9 cellular contexts compared by ENCODE assay signal in genomic region chr4:140330311-140330900, GRCh38. TPM values are rescaled to one million over a fixed set of nuclear protein-coding genes. Genes with fewer than 3 reads are reported as not detected.
DNase-seq lines count a peak whose midpoint lies in the region; ATAC-seq and TF ChIP-seq lines count a peak whose summit lies in the region.
"Had no signal": no experiment of that assay in that cellular context is flagged by ENCODE, and none has a peak within 500 bp of the region (broad histone marks: within the 10 kb centered on the region; RNA-seq: fewer than 3 reads in every experiment).

No MANE protein-coding gene starts in this region.

- no peaks in the 10 kb centered on the region for H4K20me1 ChIP-seq in PC-3 (ENCODE audit: low read length)
- no peaks in the 10 kb centered on the region for H4K20me1 ChIP-seq in smooth muscle cell (ENCODE audit: low read depth)

- H3K36me3 ChIP-seq in PC-3 (ENCODE audit: low read depth, low read length) (no peaks in the 10 kb centered on the region), smooth muscle cell (ENCODE audit: low read depth) (no peaks in the 10 kb centered on the region), thyroid gland (no peaks in the 10 kb centered on the region)

- H2AFZ ChIP-seq in PC-3 (ENCODE audit: low read length): no peak overlapping the region
- no peak overlapping the region for H2AFZ ChIP-seq in smooth muscle cell (ENCODE audit: low read depth)

- TF ChIP-seq POLR2A in thyroid gland (IDR thresholded peaks at IDR 0.05): no peak

- H3K4me2 ChIP-seq in PC-3 (ENCODE audit: low read length) (no peak overlapping the region), smooth muscle cell (no peak overlapping the region)

- H3K4me1 ChIP-seq in PC-3 (ENCODE audit: insufficient read depth, low read length) (no peaks in the 10 kb centered on the region), smooth muscle cell (ENCODE audit: low read depth) (no peaks in the 10 kb centered on the region), thyroid gland (no peaks in the 10 kb centered on the region)

- TF ChIP-seq CTCF in PC-3 (conservative IDR thresholded peaks at IDR 0.05; ENCODE audit: low read depth, low read length): peak; percentile 60
- peak; percentile 55 for TF ChIP-seq CTCF in fibroblast of mammary gland (conservative IDR thresholded peaks at IDR 0.05; ENCODE audit: control insufficient read depth, insufficient read depth, low read depth, low read length)
- peak; percentile 57 for TF ChIP-seq CTCF in smooth muscle cell (IDR thresholded peaks at IDR 0.05; ENCODE audit: borderline replicate concordance, insufficient read depth, poor library complexity, severe bottlenecking)
- TF ChIP-seq CTCF in thyroid gland (IDR thresholded peaks at IDR 0.05): peak in 3 of 6 experiments; percentile 22 to 51 (median 31)

- CTCF ChIA-PET in PC-3 (lab: Charles Lee): interaction anchor here (0.5 to 1.3 kb wide), 3 partner anchors 30 to 64 kb away, joined by 3 to 9 read pairs (median 4); no protein-coding TSS in a partner anchor

- H3K27ac ChIP-seq in PC-3 (ENCODE audit: low read length) (no peak overlapping the region), smooth muscle cell (ENCODE audit: low read depth) (no peak overlapping the region), thyroid gland (no peak overlapping the region)
- H3K27ac ChIP-seq: SK-N-MC had no signal

- H3K79me2 ChIP-seq in PC-3 (ENCODE audit: low read length) (no peaks in the 10 kb centered on the region), smooth muscle cell (ENCODE audit: low read depth) (no peaks in the 10 kb centered on the region)

- DNase-seq in NCI-H146 (lab: John Stamatoyannopoulos, UW) (peak; percentile 18), NCI-H146 treated with DMSO at 0.1 percent for 48 hours (lab: John Stamatoyannopoulos, UW; ENCODE audit: unreplicated experiment) (no peak), PC-3 (peak; percentile 61), fibroblast of mammary gland (ENCODE audit: low read depth) (peak; percentile 61), smooth muscle cell (lab: John Stamatoyannopoulos, UW; ENCODE audit: unreplicated experiment) (no peak), thyroid gland (no peak), NK-92 (lab: John Stamatoyannopoulos, UW; ENCODE audit: unreplicated experiment) (no peak)

- H3K9me3 ChIP-seq in PC-3 (ENCODE audit: low read length) (no peaks in the 10 kb centered on the region), smooth muscle cell (replicated peaks; ENCODE audit: low read depth) (no peaks in the 10 kb centered on the region), thyroid gland (no peaks in the 10 kb centered on the region)

- H3K9ac ChIP-seq in PC-3 (ENCODE audit: low read length) (no peak overlapping the region), smooth muscle cell (ENCODE audit: low read depth) (no peak overlapping the region)

- no peaks in the 10 kb centered on the region for H3K9me2 ChIP-seq in PC-3 (replicated peaks; ENCODE audit: low read length)

- intact Hi-C loops in PC-3 (cut with micrococcal nuclease) (loop anchor here (1.0 kb wide), 2 partner anchors 280 to 318 kb away; no protein-coding TSS in a partner anchor), thyroid gland (cut with DNase I) (no loop called here)

- BruUV-seq in PC-3 (replicated peaks; lab: Mats Ljungman, UMichigan): no TSS peak

- H3K27me3 ChIP-seq in PC-3 (ENCODE audit: low read length): no peaks in the 10 kb centered on the region
- no peaks in the 10 kb centered on the region for H3K27me3 ChIP-seq in smooth muscle cell (ENCODE audit: low read depth)
- no peaks in the 10 kb centered on the region for H3K27me3 ChIP-seq in thyroid gland

- H3F3A ChIP-seq in PC-3 (ENCODE audit: low read length, unreplicated experiment) (no peaks in the 10 kb centered on the region), smooth muscle cell (ENCODE audit: low read depth) (no peaks in the 10 kb centered on the region)

- H3K4me3 ChIP-seq in PC-3 (ENCODE audit: low read length) (no peak overlapping the region), fibroblast of mammary gland (ENCODE audit: control insufficient read depth, low read depth, low read length) (no peak overlapping the region), smooth muscle cell (no peak overlapping the region), thyroid gland (replicated peaks in 1 of 3) (no peak overlapping the region)
- H3K4me3 ChIP-seq: SK-N-MC had no signal

- ATAC-seq in PC-3 (peak; percentile 50; the same call in 1 of the 2 replicates), HG03025 (IDR thresholded peaks at IDR 0.05; ENCODE audit: low FRiP score, unreplicated experiment) (no peak)

- WGBS in smooth muscle cell (ENCODE audit: low lambda C conversion rate): 86% methylated on average over 1 of the region's 1 CpG
- WGBS in thyroid gland, 2 donors: 81 to 86% methylated on average over 1 of the region's 1 CpG

- POLR2A ChIA-PET in PC-3 (lab: Charles Lee; ENCODE audit: unreplicated experiment): no interaction called here

RNA-seq across cellular contexts. Expression of gene SCOC, which starts 43.0 kb away (rescaled TPM):
- total RNA-seq in PC-3 (2014; rRNA removed) (22.5 and 28.2 TPM in 2 replicates), smooth muscle cell (144 and 159 TPM in 2 replicates), thyroid gland (10 to 100 TPM; 62.0 to 71.4 (median 66.0) TPM)
- polyA plus RNA-seq in smooth muscle cell: 76.8 and 86.7 TPM in 2 replicates

Comparison
In these comparisons a context has a peak if more than half of its experiments do, and no peak if none do; other contexts are left out.
1. DNase-seq: peak in NCI-H146 (single experiment), PC-3 (single experiment) and fibroblast of mammary gland (single experiment); none in NCI-H146 treated with DMSO at 0.1 percent for 48 hours (single experiment), smooth muscle cell (single experiment), thyroid gland (0 of 2) and NK-92 (single experiment).